ENCODE assay signal across 32 cellular contexts in the genomic region with DNA sequence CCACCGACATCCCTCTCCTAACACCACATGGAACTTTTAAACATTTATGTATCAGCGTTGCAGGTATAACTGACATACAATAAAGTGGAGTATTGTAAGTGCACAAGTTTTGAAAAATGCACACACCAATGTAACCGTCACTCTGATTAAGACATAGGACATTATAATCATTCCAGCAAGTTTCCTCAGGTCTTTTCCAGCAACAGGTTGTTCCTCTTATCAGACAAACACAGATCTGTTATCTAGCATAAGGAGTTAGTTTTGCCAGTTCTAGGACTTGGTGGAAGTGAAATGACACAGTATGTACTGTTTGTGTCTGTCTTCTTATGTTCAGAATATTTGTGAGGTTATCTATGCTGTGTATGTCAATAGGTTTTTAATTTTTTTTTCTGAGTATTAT.
DNase-seq lines count a peak whose midpoint lies in the region; TF ChIP-seq lines count a peak whose summit lies in the region.
"Had no signal": no experiment of that assay in that cellular context is flagged by ENCODE, and none has a peak within 500 bp of the region (broad histone marks: within the 10 kb centered on the region; RNA-seq: fewer than 3 reads in every experiment).

No MANE protein-coding gene starts in this region.

- POLR2A ChIA-PET in HEK293 (lab: Yijun Ruan, JAX), result no interaction called here

- intact Hi-C loops in ascending aorta (cut with DNase I), result no loop called here

- H3K27me3 ChIP-seq in trophoblast cell (ENCODE audit: insufficient read depth, low read length) (no peaks in the 10 kb centered on the region), ascending aorta (no peaks in the 10 kb centered on the region)
- H3K27me3 ChIP-seq: BE2C; BLaER1; BLaER1 treated with 17β-estradiol and CSF1 and Interleukin-3, amounts not matched to agents 10 nM and 100 nM had no signal

- no peak overlapping the region for H4K12ac ChIP-seq in trophoblast cell (ENCODE audit: low read depth, low read length)

- peaks cover 3% of the 10 kb centered on the region for H3K9me3 Mint-ChIP-seq in progenitor cell of endocrine pancreas (ENCODE audit: low read depth)
- H3K9me3 Mint-ChIP-seq: CD4-positive, alpha-beta T cell; CD8-positive, alpha-beta T cell had no signal

- no peak overlapping the region for H3K9ac ChIP-seq in trophoblast cell (ENCODE audit: low read length)
- H3K9ac ChIP-seq: BLaER1; BLaER1 treated with 17β-estradiol and CSF1 and Interleukin-3, amounts not matched to agents 10 nM and 100 nM had no signal

- H3K4me3 ChIP-seq in HEK293 (ENCODE audit: low read depth, low read length) (no peak overlapping the region), trophoblast cell (ENCODE audit: low read depth, low read length) (no peak overlapping the region), ascending aorta (no peak overlapping the region)
- H3K4me3 ChIP-seq: A549; BLaER1; BLaER1 treated with 17β-estradiol and CSF1 and Interleukin-3, amounts not matched to agents 10 nM and 100 nM had no signal

- no peak overlapping the region for H4K8ac ChIP-seq in trophoblast cell (ENCODE audit: low read depth, low read length)

- H3K79me2 ChIP-seq in trophoblast cell (ENCODE audit: control insufficient read depth, insufficient read depth, low read length, poor library complexity), result no peaks in the 10 kb centered on the region

- no peak overlapping the region for H2AK5ac ChIP-seq in trophoblast cell (ENCODE audit: low read length)

- WGBS in trophoblast cell (ENCODE audit: extremely low coverage, insufficient coverage, insufficient read length), result no CpG with 5 or more reads among the region's 3 CpGs

- no peak overlapping the region for H3K4ac ChIP-seq in trophoblast cell (ENCODE audit: low read depth, low read length)

- no peak overlapping the region for H2BK120ac ChIP-seq in trophoblast cell (ENCODE audit: insufficient read depth, low read length, poor library complexity)

- H3K14ac ChIP-seq in trophoblast cell (ENCODE audit: low read length), result no peak overlapping the region

- TF ChIP-seq CTCF in HEK293 (tag by site-specific recombination; IDR thresholded peaks at IDR 0.05) (no peak), progenitor cell of endocrine pancreas (IDR thresholded peaks at IDR 0.05; ENCODE audit: unreplicated experiment) (no peak), ascending aorta (IDR thresholded peaks at IDR 0.05) (no peak)

- no peak overlapping the region for H4K91ac ChIP-seq in trophoblast cell (ENCODE audit: low read depth, low read length)

- no peaks in the 10 kb centered on the region for H3K9me3 ChIP-seq in HEK293 (ENCODE audit: control insufficient read depth, insufficient read depth, low read depth, low read length)
- H3K9me3 ChIP-seq in trophoblast cell (ENCODE audit: insufficient read depth, low read depth, low read length), result no peaks in the 10 kb centered on the region
- H3K9me3 ChIP-seq in ascending aorta, result no peaks in the 10 kb centered on the region
- H3K9me3 ChIP-seq: A549; BE2C; BLaER1; BLaER1 treated with 17β-estradiol and CSF1 and Interleukin-3, amounts not matched to agents 10 nM and 100 nM; Caco-2 had no signal

- H3K27ac Mint-ChIP-seq in progenitor cell of endocrine pancreas, result peak overlapping the region; percentile 17
- H3K27ac Mint-ChIP-seq: B cell; CD14-positive monocyte; CD4-positive, alpha-beta memory T cell; CD4-positive, alpha-beta T cell; CD8-positive, alpha-beta memory T cell; CD8-positive, alpha-beta T cell had no signal

- H3K79me1 ChIP-seq in trophoblast cell (ENCODE audit: low read length), result no peaks in the 10 kb centered on the region

- no peak overlapping the region for H3K4me2 ChIP-seq in trophoblast cell (ENCODE audit: low read length)
- H3K4me2 ChIP-seq: A549; BLaER1; BLaER1 treated with 17β-estradiol and CSF1 and Interleukin-3, amounts not matched to agents 10 nM and 100 nM had no signal

- no peak overlapping the region for H3K4me3 Mint-ChIP-seq in progenitor cell of endocrine pancreas (ENCODE audit: low read depth)
- H3K4me3 Mint-ChIP-seq: B cell; CD14-positive monocyte; CD4-positive, alpha-beta memory T cell; CD4-positive, alpha-beta T cell; CD4-positive, CD25-positive, alpha-beta regulatory T cell; CD8-positive, alpha-beta memory T cell; CD8-positive, alpha-beta T cell had no signal

- CTCF ChIA-PET in HEK293 (lab: Yijun Ruan, JAX), result no interaction called here

- H2BK5ac ChIP-seq in trophoblast cell (ENCODE audit: low read depth, low read length, poor library complexity), result no peak overlapping the region

- H3K4me1 ChIP-seq in HEK293 (ENCODE audit: control insufficient read depth, insufficient read depth, low read length), result no peaks in the 10 kb centered on the region
- H3K4me1 ChIP-seq in trophoblast cell (ENCODE audit: control insufficient read depth in 1 of 2, insufficient read depth in 2 of 2, low read length in 2 of 2), result no peaks in the 10 kb centered on the region
- H3K4me1 ChIP-seq in ascending aorta, result no peaks in the 10 kb centered on the region
- H3K4me1 ChIP-seq: A549; BE2C; BLaER1; BLaER1 treated with 17β-estradiol and CSF1 and Interleukin-3, amounts not matched to agents 10 nM and 100 nM; Caco-2 had no signal

- H3K4me1 Mint-ChIP-seq in progenitor cell of endocrine pancreas (ENCODE audit: low read depth), result peaks cover 7% of the 10 kb centered on the region
- H3K4me1 Mint-ChIP-seq: B cell; CD14-positive monocyte; CD4-positive, alpha-beta memory T cell; CD4-positive, CD25-positive, alpha-beta regulatory T cell; CD8-positive, alpha-beta memory T cell had no signal

- no peak overlapping the region for H3K27ac ChIP-seq in HEK293 (ENCODE audit: extremely low read depth, low read depth, low read length)
- H3K27ac ChIP-seq in trophoblast cell (ENCODE audit: low read depth, low read length), result no peak overlapping the region
- H3K27ac ChIP-seq in ascending aorta, result no peak overlapping the region
- H3K27ac ChIP-seq: 22Rv1; A549; BLaER1; BLaER1 treated with 17β-estradiol and CSF1 and Interleukin-3, amounts not matched to agents 10 nM and 100 nM; C4-2B had no signal

- H3K18ac ChIP-seq in trophoblast cell (ENCODE audit: low read length), result no peak overlapping the region

- no peaks in the 10 kb centered on the region for H3K27me3 Mint-ChIP-seq in progenitor cell of endocrine pancreas
- H3K27me3 Mint-ChIP-seq: CD4-positive, alpha-beta memory T cell; CD4-positive, alpha-beta T cell; CD8-positive, alpha-beta memory T cell had no signal

- H2BK12ac ChIP-seq in trophoblast cell (ENCODE audit: low read length), result no peak overlapping the region

- H3K36me3 Mint-ChIP-seq in progenitor cell of endocrine pancreas (ENCODE audit: insufficient read depth), result no peaks in the 10 kb centered on the region
- H3K36me3 Mint-ChIP-seq: CD14-positive monocyte; CD4-positive, alpha-beta memory T cell; CD4-positive, CD25-positive, alpha-beta regulatory T cell; CD8-positive, alpha-beta memory T cell; CD8-positive, alpha-beta T cell had no signal

- H3K36me3 ChIP-seq in HEK293 (ENCODE audit: control insufficient read depth in 2 of 2, insufficient read depth in 1 of 2, low read length in 2 of 2) (no peaks in the 10 kb centered on the region), trophoblast cell (ENCODE audit: control insufficient read depth in 1 of 2, insufficient read depth in 2 of 2, low read length in 2 of 2) (no peaks in the 10 kb centered on the region), ascending aorta (no peaks in the 10 kb centered on the region)
- H3K36me3 ChIP-seq: BE2C; BLaER1; BLaER1 treated with 17β-estradiol and CSF1 and Interleukin-3, amounts not matched to agents 10 nM and 100 nM had no signal

- H3K23ac ChIP-seq in trophoblast cell (ENCODE audit: low read length), result no peak overlapping the region

- DNase-seq in trophoblast cell, result peak; percentile 34 to 81
- DNase-seq in progenitor cell of endocrine pancreas (ENCODE audit: low spot score, unreplicated experiment), result no peak
- no peak for DNase-seq in ascending aorta (ENCODE audit: low spot score in 2 of 2)
- no peak for DNase-seq in central memory CD4-positive, alpha-beta T cell
- DNase-seq in NCI-H2107 treated with DMSO at 0.1 percent for 48 hours (lab: John Stamatoyannopoulos, UW; ENCODE audit: unreplicated experiment), result no peak
- DNase-seq: 8988T; ACHN; AML-193; BE2C; C1 segment of cervical spinal cord; Caco-2; Calu3; CD4-positive, alpha-beta memory T cell; CD4-positive, alpha-beta T cell; CD4-positive, CD25-positive, alpha-beta regulatory T cell; CD8-positive, alpha-beta memory T cell; CD8-positive, alpha-beta T cell; COR-L47; DMS 273 treated with DMSO at 0.1 percent for 48 hours; DMS153; DMS79; DMS79 treated with DMSO at 0.1 percent for 48 hours; DND-41; EL had no signal

- no peak overlapping the region for H2AFZ ChIP-seq in trophoblast cell (ENCODE audit: insufficient read depth, low read length, poor library complexity)

TF ChIP-seq in HEK293, 187 proteins besides CTCF, POLR2A, EP300 and RAD21:
- no peak for TF ChIP-seq ZNF544 (tag by site-specific recombination; IDR thresholded peaks at IDR 0.05)
- TF ChIP-seq KLF16 (tag by site-specific recombination; IDR thresholded peaks at IDR 0.05), result no peak
- TF ChIP-seq SCRT2 (tag by site-specific recombination; IDR thresholded peaks at IDR 0.05), result peak; percentile 79
- TF ChIP-seq SCRT1 (tag by site-specific recombination; IDR thresholded peaks at IDR 0.05; ENCODE audit: borderline replicate concordance), result 0 out of 2 replicates have a peak, but pooled peaks have one; percentile 33

Comparison
In these comparisons a context has a peak if more than half of its experiments do, and no peak if none do; other contexts are left out.
1. DNase-seq: peak in trophoblast cell (2 of 2); none in progenitor cell of endocrine pancreas (single experiment), ascending aorta (0 of 2), central memory CD4-positive, alpha-beta T cell (single experiment) and NCI-H2107 treated with DMSO at 0.1 percent for 48 hours (single experiment).